ENCODE assay signal across 9 cellular contexts in the genomic region with DNA sequence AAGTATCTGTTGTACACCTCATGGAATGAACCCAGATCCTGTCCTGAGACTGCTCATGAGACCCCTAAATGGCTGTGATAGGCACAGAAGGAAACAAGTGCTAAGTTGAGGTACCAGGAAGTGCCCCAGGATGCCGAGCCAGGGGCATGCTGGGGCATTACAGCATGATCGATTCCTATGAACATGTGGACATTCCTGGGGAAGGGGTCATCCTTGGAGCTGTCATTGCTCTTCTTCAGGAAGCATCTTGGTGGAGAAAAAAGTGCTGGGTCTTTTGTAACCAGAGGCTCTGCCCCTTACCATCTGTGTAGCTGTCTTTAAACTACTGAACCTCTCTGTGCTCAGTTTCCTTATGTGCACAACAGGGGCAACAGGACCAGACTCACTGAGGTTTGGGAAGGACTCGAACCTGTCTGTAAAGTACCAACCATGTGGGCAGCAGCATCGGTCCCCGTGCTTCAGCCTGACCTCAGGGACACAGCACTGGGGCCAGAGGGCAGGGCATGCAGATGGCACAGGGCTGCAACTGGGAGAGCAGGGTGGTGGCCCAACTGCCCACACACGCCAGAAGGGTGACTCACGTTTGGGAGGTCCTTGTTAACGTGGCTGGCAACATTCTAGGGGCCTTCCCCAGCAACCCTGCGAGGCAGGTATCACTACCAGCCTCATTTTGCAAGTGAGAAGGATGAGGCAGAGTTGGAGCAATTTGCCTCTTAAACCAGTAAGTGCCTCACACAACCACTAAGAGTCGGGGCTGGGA.
DNase-seq lines count a peak whose midpoint lies in the region; ATAC-seq, FAIRE-seq and TF ChIP-seq lines count a peak whose summit lies in the region.
"Had no signal": no experiment of that assay in that cellular context is flagged by ENCODE, and none has a peak within 500 bp of the region (broad histone marks: within the 10 kb centered on the region; RNA-seq: fewer than 3 reads in every experiment).

No MANE protein-coding gene starts in this region.

- H3K4me1 Mint-ChIP-seq in activated CD4-positive, alpha-beta memory T cell treated with anti-CD3 and anti-CD28 coated beads, Interleukin-2, amount 10 ng/mL, durations not matched to agents 7 days and 5 days = peaks cover 47% of the 10 kb centered on the region

- ATAC-seq in HG02642 (IDR thresholded peaks at IDR 0.05; ENCODE audit: poor library complexity, unreplicated experiment) = no peak

- H3K36me3 ChIP-seq in keratinocyte (ENCODE audit: control insufficient read depth in 2 of 2, extremely low read depth in 1 of 2, insufficient read depth in 2 of 2, low read length in 2 of 2) = no peaks in the 10 kb centered on the region

- peak overlapping the region; percentile 71 for H3K27ac ChIP-seq in keratinocyte (ENCODE audit: control insufficient read depth, insufficient read depth, low read length)

- TF ChIP-seq CTCF in keratinocyte (optimal IDR thresholded peaks at IDR 0.05 in 1 of 3, IDR thresholded peaks at IDR 0.05 in 1 of 3, conservative IDR thresholded peaks at IDR 0.05 in 1 of 3; ENCODE audit: extremely low read depth in 1 of 3, insufficient read depth in 2 of 3, low read length in 3 of 3) = no peak

- H3K27me3 Mint-ChIP-seq in activated CD4-positive, alpha-beta memory T cell treated with anti-CD3 and anti-CD28 coated beads, Interleukin-2, amount 10 ng/mL, durations not matched to agents 7 days and 5 days = no peaks in the 10 kb centered on the region

- DNase-seq in HS-27A (ENCODE audit: low read depth) (peak; percentile 86), keratinocyte (ENCODE audit: low read depth, low spot score) (peak; percentile 48), NCI-H2196 (lab: John Stamatoyannopoulos, UW; ENCODE audit: unreplicated experiment) (no peak)
- peak; percentile 16 for DNase-seq in activated CD4-positive, alpha-beta memory T cell treated with anti-CD3 and anti-CD28 coated beads, Interleukin-2, amount 10 ng/mL, durations not matched to agents 7 days and 5 days
- peak; percentile 36 to 46 for DNase-seq in stimulated activated CD8-positive, alpha-beta memory T cell treated with anti-CD3 and anti-CD28 coated beads, Interleukin-7, amount 100 ng/mL, for 4 hours (ENCODE audit: low read depth in 2 of 2)
- DNase-seq in effector CD4-positive, alpha-beta T cell = no peak
- DNase-seq: amniotic stem cell, OCI-M1 had no signal

- H3K27ac Mint-ChIP-seq in activated CD4-positive, alpha-beta memory T cell treated with anti-CD3 and anti-CD28 coated beads, Interleukin-2, amount 10 ng/mL, durations not matched to agents 7 days and 5 days = no peak overlapping the region

- no peaks in the 10 kb centered on the region for H3K9me3 Mint-ChIP-seq in activated CD4-positive, alpha-beta memory T cell treated with anti-CD3 and anti-CD28 coated beads, Interleukin-2, amount 10 ng/mL, durations not matched to agents 7 days and 5 days

- POLR2A ChIA-PET in activated CD4-positive, alpha-beta memory T cell treated with anti-CD3 and anti-CD28 coated beads, Interleukin-2, amount 10 ng/mL, durations not matched to agents 7 days and 5 days (lab: Charles Lee) = interaction anchor here (1.4 kb wide), 1 partner anchor 22 kb away, joined by 3 read pairs; no protein-coding TSS in a partner anchor

- peaks cover 23% of the 10 kb centered on the region for H3K36me3 Mint-ChIP-seq in activated CD4-positive, alpha-beta memory T cell treated with anti-CD3 and anti-CD28 coated beads, Interleukin-2, amount 10 ng/mL, durations not matched to agents 7 days and 5 days (ENCODE audit: low read depth)

- no peaks in the 10 kb centered on the region for H4K20me1 ChIP-seq in keratinocyte (ENCODE audit: control insufficient read depth, extremely low read depth, insufficient read depth, low read length)

- peaks cover 18% of the 10 kb centered on the region for H3K4me1 ChIP-seq in keratinocyte (ENCODE audit: control insufficient read depth, extremely low read depth, insufficient read depth, low read length)

- H3K4me3 ChIP-seq in keratinocyte (ENCODE audit: control insufficient read depth in 2 of 3, extremely low read depth in 1 of 3, insufficient read depth in 2 of 3, low read depth in 1 of 3, low read length in 3 of 3) = peak overlapping the region in 1 of 3 experiments; percentile 36

- dilution Hi-C loops in keratinocyte (cut with MboI; ENCODE audit: extremely low pct_ligation_motif_present, low sequenced_read_pairs) = no loop called here

- H3K4me2 ChIP-seq in keratinocyte (ENCODE audit: control insufficient read depth, extremely low read depth, insufficient read depth, low read depth, low read length) = peak overlapping the region; percentile 79

- H3K79me2 ChIP-seq in keratinocyte (ENCODE audit: control insufficient read depth, insufficient read depth, low read length) = no peaks in the 10 kb centered on the region

- H3K9me1 ChIP-seq in keratinocyte (ENCODE audit: control insufficient read depth, extremely low read depth, insufficient read depth, low read length) = peaks cover 2% of the 10 kb centered on the region

- CTCF ChIA-PET in activated CD4-positive, alpha-beta memory T cell treated with anti-CD3 and anti-CD28 coated beads, Interleukin-2, amount 10 ng/mL, durations not matched to agents 7 days and 5 days (lab: Charles Lee) = no interaction called here

- peak; percentile 92 for FAIRE-seq in keratinocyte (lab: Jason Lieb, UNC)

- no peaks in the 10 kb centered on the region for H3K9me3 ChIP-seq in keratinocyte (ENCODE audit: control insufficient read depth, low read depth, low read length)

- H3K4me3 Mint-ChIP-seq in activated CD4-positive, alpha-beta memory T cell treated with anti-CD3 and anti-CD28 coated beads, Interleukin-2, amount 10 ng/mL, durations not matched to agents 7 days and 5 days = no peak overlapping the region

- peak overlapping the region; percentile 8 for H2AFZ ChIP-seq in keratinocyte (ENCODE audit: control insufficient read depth, low read length)

- peak overlapping the region; percentile 34 for H3K9ac ChIP-seq in keratinocyte (ENCODE audit: control insufficient read depth, extremely low read depth, insufficient read depth, low read length)

- no peaks in the 10 kb centered on the region for H3K27me3 ChIP-seq in keratinocyte (ENCODE audit: control insufficient read depth, extremely low read depth, insufficient read depth, low read length)

Comparison
In these comparisons a context has a peak if more than half of its experiments do, and no peak if none do; other contexts are left out.
1. DNase-seq: peak in HS-27A (single experiment), activated CD4-positive, alpha-beta memory T cell treated with anti-CD3 and anti-CD28 coated beads, Interleukin-2, amount 10 ng/mL, durations not matched to agents 7 days and 5 days (single experiment), keratinocyte (single experiment) and stimulated activated CD8-positive, alpha-beta memory T cell treated with anti-CD3 and anti-CD28 coated beads, Interleukin-7, amount 100 ng/mL, for 4 hours (2 of 2); none in NCI-H2196 (single experiment) and effector CD4-positive, alpha-beta T cell (single experiment).